In genomic region chr9:85610074-85610855, GRCh38 we compare ENCODE assay signal across 8 cellular contexts.
DNase-seq lines count a peak whose midpoint lies in the region; ATAC-seq, FAIRE-seq and TF ChIP-seq lines count a peak whose summit lies in the region.

No MANE protein-coding gene starts in this region.

- H3K4me1 ChIP-seq in Panc1 (ENCODE audit: control insufficient read depth, insufficient read depth, low read length) (no peaks in the 10 kb centered on the region), iPS DF 6.9 (ENCODE audit: control insufficient read depth, insufficient read depth, low read length) (no peaks in the 10 kb centered on the region), small intestine (ENCODE audit: control insufficient read depth in 2 of 2, insufficient read depth in 1 of 2, low read depth in 1 of 2, low read length in 1 of 2) (no peaks in the 10 kb centered on the region)

- H3K9me3 ChIP-seq in Panc1 (ENCODE audit: control insufficient read depth, insufficient read depth, low read depth, low read length) = no peaks in the 10 kb centered on the region
- H3K9me3 ChIP-seq in iPS DF 6.9 (ENCODE audit: control insufficient read depth, insufficient read depth, low read length) = no peaks in the 10 kb centered on the region
- no peaks in the 10 kb centered on the region for H3K9me3 ChIP-seq in small intestine (ENCODE audit: control insufficient read depth, low read depth)

- H3K36me3 ChIP-seq in Panc1 (ENCODE audit: control insufficient read depth, insufficient read depth, low read length) (no peaks in the 10 kb centered on the region), brain microvascular endothelial cell (replicated peaks) (no peaks in the 10 kb centered on the region), iPS DF 6.9 (ENCODE audit: control insufficient read depth, insufficient read depth, low read length) (no peaks in the 10 kb centered on the region), small intestine (ENCODE audit: control insufficient read depth in 2 of 2, insufficient read depth in 2 of 2, low read length in 2 of 2) (no peaks in the 10 kb centered on the region)

- ATAC-seq in GM21786 (IDR thresholded peaks at IDR 0.05; ENCODE audit: unreplicated experiment) = peak; percentile 92
- peak; percentile 87 for ATAC-seq in Panc1

- H3K27me3 ChIP-seq in Panc1 (ENCODE audit: control insufficient read depth, insufficient read depth, low read length) (no peaks in the 10 kb centered on the region), brain microvascular endothelial cell (replicated peaks) (no peaks in the 10 kb centered on the region), iPS DF 6.9 (ENCODE audit: control insufficient read depth, insufficient read depth, low read length) (no peaks in the 10 kb centered on the region), small intestine (ENCODE audit: control insufficient read depth in 2 of 2, insufficient read depth in 2 of 2, low read length in 2 of 2) (no peaks in the 10 kb centered on the region)

- BruUV-seq in Panc1 (replicated peaks; lab: Mats Ljungman, UMichigan) = no TSS peak

- DNase-seq in activated gamma-delta T cell treated with Interleukin-2 at 50 U/mL for 16 hours (peak; percentile 38), activated gamma-delta T cell (lab: John Stamatoyannopoulos, UW) (no peak), Panc1 (ENCODE audit: low read depth, low spot score) (peak; percentile 38), brain microvascular endothelial cell (peak; percentile 48), iPS DF 6.9 (ENCODE audit: low read depth, low spot score) (peak; percentile 45), small intestine (peak; percentile 71)
- peak; percentile 76 for DNase-seq in Jurkat, Clone E6-1 (ENCODE audit: low read depth, low spot score)

- POLR2A ChIA-PET in Panc1 (lab: Charles Lee) = no interaction called here

- no peak overlapping the region for H3K27ac ChIP-seq in Panc1 (ENCODE audit: low read length)
- no peak overlapping the region for H3K27ac ChIP-seq in brain microvascular endothelial cell
- no peak overlapping the region for H3K27ac ChIP-seq in iPS DF 6.9 (ENCODE audit: low read length)
- H3K27ac ChIP-seq in small intestine (ENCODE audit: low read depth in 1 of 2, low read length in 1 of 2) = no peak overlapping the region

- peak; percentile 71 for TF ChIP-seq CTCF in Panc1 (IDR thresholded peaks at IDR 0.05)
- peak; percentile 79 for TF ChIP-seq CTCF in brain microvascular endothelial cell (IDR thresholded peaks at IDR 0.05; ENCODE audit: low read depth, low read length, missing control alignments)

- WGBS in iPS DF 6.9 (ENCODE audit: insufficient coverage, insufficient read length) = no CpG with 5 or more reads among the region's 4 CpGs
- WGBS in small intestine, 3 donors = 57 to 78% (median 75%) methylated on average over 4 of the region's 4 CpGs

- intact Hi-C loops in Panc1 (cut with micrococcal nuclease; ENCODE audit: unreplicated experiment) = loop anchor here (10.0 kb wide), 1 partner anchor 1215 kb away; no protein-coding TSS in a partner anchor

- CTCF ChIA-PET in Panc1 (lab: Charles Lee) = interaction anchor here (0.6 to 1.6 kb wide), 7 partner anchors 15 to 1213 kb away, joined by 3 to 14 read pairs (median 4); no protein-coding TSS in a partner anchor

- no peak for FAIRE-seq in small intestine (lab: Jason Lieb, UNC)

- in situ Hi-C loops in Panc1 (cut with HindIII; ENCODE audit: low pct_unique_long_range_greater_than_20kb, low sequenced_read_pairs) (no loop called here), brain microvascular endothelial cell (cut with HindIII; ENCODE audit: low pct_ligation_motif_present, low sequenced_read_pairs) (no loop called here)

- H3K4me3 ChIP-seq in Jurkat, Clone E6-1 (ENCODE audit: low read length) = no peak overlapping the region
- H3K4me3 ChIP-seq in Panc1 (ENCODE audit: low read depth in 2 of 2, low read length in 2 of 2) = no peak overlapping the region
- no peak overlapping the region for H3K4me3 ChIP-seq in brain microvascular endothelial cell (ENCODE audit: low read depth, low read length)
- no peak overlapping the region for H3K4me3 ChIP-seq in iPS DF 6.9 (ENCODE audit: low read length)
- no peak overlapping the region for H3K4me3 ChIP-seq in small intestine (ENCODE audit: low read depth in 1 of 2, low read length in 2 of 2)
